ENCODE assay signal across 8 cellular contexts in the genomic region with DNA sequence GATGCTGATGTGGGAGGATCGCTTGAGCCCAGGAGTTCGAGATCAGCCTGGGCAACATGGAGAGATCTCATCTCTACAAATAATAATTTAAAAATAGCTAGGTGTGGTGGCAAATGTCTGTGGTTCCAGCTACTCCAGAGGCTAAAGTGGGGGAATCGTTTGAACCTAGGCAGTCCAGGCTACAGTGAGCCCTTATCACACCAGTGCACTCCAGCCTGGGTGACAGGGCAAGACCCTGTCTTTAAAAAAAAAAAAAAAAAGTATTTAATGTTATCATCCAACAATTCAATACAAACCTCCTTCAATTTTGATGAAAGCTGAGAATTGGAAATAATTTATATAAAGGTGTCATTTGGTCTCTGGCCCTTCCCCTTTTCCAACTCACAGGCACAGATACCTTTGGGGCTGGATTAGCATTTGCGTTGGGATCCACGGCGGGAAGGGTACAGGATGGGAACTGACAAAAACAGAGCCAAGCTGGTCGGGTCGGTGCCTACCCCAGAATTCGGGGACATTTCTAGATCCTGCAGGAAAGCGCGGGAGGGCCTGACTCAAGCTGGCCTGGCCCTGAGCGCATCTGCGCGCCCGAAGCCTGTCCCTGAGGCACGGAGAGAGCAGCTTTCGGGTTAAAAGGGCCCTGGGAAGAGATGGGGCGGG. TPM values are rescaled to one million over a fixed set of nuclear protein-coding genes. Genes with fewer than 3 reads are reported as not detected.
DNase-seq lines count a peak whose midpoint lies in the region; ATAC-seq, FAIRE-seq and TF ChIP-seq lines count a peak whose summit lies in the region.

No MANE protein-coding gene starts in this region.

- H3K27me3 ChIP-seq in PC-9 (ENCODE audit: insufficient read depth, low read depth) = no peaks in the 10 kb centered on the region
- H3K27me3 ChIP-seq in endothelial cell of umbilical vein (ENCODE audit: control insufficient read depth in 2 of 2, insufficient read depth in 2 of 2, low read length in 2 of 2) = no peaks in the 10 kb centered on the region
- H3K27me3 ChIP-seq in neuron (ENCODE audit: insufficient read depth, low read length) = no peaks in the 10 kb centered on the region

- no peak for FAIRE-seq in endothelial cell of umbilical vein (lab: Jason Lieb, UNC)

- intact Hi-C loops in PC-9 (cut with micrococcal nuclease; ENCODE audit: unreplicated experiment) (no loop called here), endothelial cell of umbilical vein (cut with micrococcal nuclease) (no loop called here)

- H3K36me3 ChIP-seq in HEK293 (ENCODE audit: control insufficient read depth in 2 of 2, insufficient read depth in 1 of 2, low read length in 2 of 2) (peaks cover 0 to 4% of the 10 kb centered on the region in 2 experiments; a peak in 1 of 3 replicates), PC-9 (ENCODE audit: low read depth) (peaks cover 9% of the 10 kb centered on the region; the same call in 1 of the 2 replicates), endothelial cell of umbilical vein (ENCODE audit: control insufficient read depth in 2 of 2, extremely low read depth in 1 of 2, insufficient read depth in 2 of 2, low read length in 2 of 2) (no peaks in the 10 kb centered on the region), neuron (ENCODE audit: insufficient read depth, low read length) (no peaks in the 10 kb centered on the region)

- no peak for ATAC-seq in GM18505 (IDR thresholded peaks at IDR 0.05; ENCODE audit: unreplicated experiment)

- no peaks in the 10 kb centered on the region for H3K9me2 ChIP-seq in PC-9 (ENCODE audit: insufficient read depth)

- H4K20me1 ChIP-seq in PC-9 (ENCODE audit: insufficient read depth) (peaks cover 32% of the 10 kb centered on the region), endothelial cell of umbilical vein (replicated peaks; ENCODE audit: control insufficient read depth, extremely low read depth, insufficient read depth, low read length) (peaks cover 8% of the 10 kb centered on the region)

- peak overlapping the region; percentile 96 for H3K27ac ChIP-seq in HEK293 (ENCODE audit: extremely low read depth, low read depth, low read length)
- H3K27ac ChIP-seq in PC-9 = peak overlapping the region; percentile 27
- H3K27ac ChIP-seq in endothelial cell of umbilical vein (ENCODE audit: insufficient read depth, low read depth, low read length) = peak overlapping the region; percentile 42

- H2AFZ ChIP-seq in PC-9 = peak overlapping the region; percentile 98
- peak overlapping the region; percentile 94 for H2AFZ ChIP-seq in endothelial cell of umbilical vein (ENCODE audit: low read depth, low read length)
- H2AFZ ChIP-seq in neuron (ENCODE audit: low read depth, low read length) = peak overlapping the region; percentile 55

- H3K4me2 ChIP-seq in PC-9 (peak overlapping the region; percentile 85), endothelial cell of umbilical vein (ENCODE audit: insufficient read depth, low read length) (peak overlapping the region; percentile 57)

- no peaks in the 10 kb centered on the region for H3K9me1 ChIP-seq in endothelial cell of umbilical vein (replicated peaks; ENCODE audit: control insufficient read depth, extremely low read depth, insufficient read depth, low read length)

- peaks cover 48% of the 10 kb centered on the region for H3K79me2 ChIP-seq in PC-9 (ENCODE audit: low read depth)
- peaks cover 38% of the 10 kb centered on the region for H3K79me2 ChIP-seq in endothelial cell of umbilical vein (ENCODE audit: control insufficient read depth, insufficient read depth, low read length)

- dilution Hi-C loops in endothelial cell of umbilical vein (cut with MboI; ENCODE audit: extremely low pct_ligation_motif_present, low sequenced_read_pairs) = no loop called here

- TF ChIP-seq CTCF in GM12865 (IDR thresholded peaks at IDR 0.05; ENCODE audit: insufficient read depth, low read depth, low read length, missing control alignments) (no peak), HEK293 (tag by site-specific recombination; IDR thresholded peaks at IDR 0.05) (no peak), PC-9 (conservative IDR thresholded peaks at IDR 0.05) (no peak), endothelial cell of umbilical vein (IDR thresholded peaks at IDR 0.05; ENCODE audit: extremely low read depth in 1 of 2, insufficient read depth in 1 of 2, low read depth in 1 of 2, low read length in 2 of 2) (no peak)

- BruUV-seq in PC-9 (replicated peaks; lab: Mats Ljungman, UMichigan) = TSS peak; percentile 88
- TSS peak; percentile 77 for BruUV-seq in endothelial cell of umbilical vein (replicated peaks; lab: Mats Ljungman, UMichigan)

- H3K4me1 ChIP-seq in HEK293 (ENCODE audit: control insufficient read depth, insufficient read depth, low read length) (peaks cover 12% of the 10 kb centered on the region), PC-9 (replicated peaks; ENCODE audit: insufficient read depth) (peaks cover 22% of the 10 kb centered on the region), endothelial cell of umbilical vein (ENCODE audit: control insufficient read depth, extremely low read depth, insufficient read depth, low read length) (peaks cover 14% of the 10 kb centered on the region), neuron (ENCODE audit: insufficient read depth, low read length) (peaks cover 15% of the 10 kb centered on the region)

- H3K4me3 ChIP-seq in GM12865 (ENCODE audit: low read depth, low read length) = peak overlapping the region; percentile 57
- peak overlapping the region; percentile 72 for H3K4me3 ChIP-seq in HEK293 (ENCODE audit: low read depth, low read length)
- peak overlapping the region; percentile 75 for H3K4me3 ChIP-seq in PC-9
- peak overlapping the region; percentile 35 to 55 (median 39) for H3K4me3 ChIP-seq in endothelial cell of umbilical vein (replicated peaks in 1 of 3; ENCODE audit: insufficient read depth in 1 of 3, low read depth in 1 of 3, low read length in 3 of 3)
- H3K4me3 ChIP-seq in neuron (ENCODE audit: low read length) = peak overlapping the region; percentile 86

- H3K9me3 ChIP-seq in HEK293 (ENCODE audit: control insufficient read depth, insufficient read depth, low read depth, low read length) (no peaks in the 10 kb centered on the region), PC-9 (ENCODE audit: insufficient read depth, low read depth) (no peaks in the 10 kb centered on the region), endothelial cell of umbilical vein (replicated peaks; ENCODE audit: control insufficient read depth, insufficient read depth, low read length) (no peaks in the 10 kb centered on the region), neuron (ENCODE audit: low read length) (no peaks in the 10 kb centered on the region)

- no peak for TF ChIP-seq POLR2A in endothelial cell of umbilical vein (IDR thresholded peaks at IDR 0.05; ENCODE audit: low read depth, low read length)
- no peak for TF ChIP-seq POLR2A in GM18505 (IDR thresholded peaks at IDR 0.05; ENCODE audit: borderline replicate concordance, extremely low read depth, insufficient read depth, insufficient read length)

- H3K9ac ChIP-seq in endothelial cell of umbilical vein (replicated peaks; ENCODE audit: extremely low read depth, insufficient read depth, low read length) = peak overlapping the region; percentile 54

- DNase-seq in GM12865 (ENCODE audit: low read depth) (no peak), PC-9 (no peak), endothelial cell of umbilical vein (ENCODE audit: low read depth, low spot score) (no peak), foreskin melanocyte (no peak)
- DNase-seq in stimulated activated CD4-positive, alpha-beta T cell treated with anti-CD3 and anti-CD28 coated beads, Interleukin-4, amount 100 ng/mL, for 4 hours = no peak

- CTCF ChIA-PET in HEK293 (lab: Yijun Ruan, JAX) (interaction anchor here (0.6 to 1.4 kb wide), 6 partner anchors 8 to 611 kb away, joined by 3 to 8 read pairs (median 4); no protein-coding TSS in a partner anchor), PC-9 (lab: Charles Lee) (interaction anchor here (0.8 to 1.0 kb wide), 2 partner anchors 63 to 114 kb away, joined by 3 to 12 read pairs; no protein-coding TSS in a partner anchor), endothelial cell of umbilical vein (lab: Charles Lee) (interaction anchor here (1.0 to 1.3 kb wide), 2 partner anchors 19 to 46 kb away, joined by 3 read pairs; no protein-coding TSS in a partner anchor)

- POLR2A ChIA-PET in HEK293 (lab: Yijun Ruan, JAX) (interaction anchor here (0.7 to 3.3 kb wide), 7 partner anchors 16 to 407 kb away, joined by 3 to 24 read pairs (median 5); partner anchors contain the start of gene MAP3K3), PC-9 (lab: Charles Lee; ENCODE audit: unreplicated experiment) (interaction anchor here (0.5 kb wide), 1 partner anchor 60 kb away, joined by 5 read pairs; no protein-coding TSS in a partner anchor), endothelial cell of umbilical vein (lab: Charles Lee) (no interaction called here)

- no peaks in the 10 kb centered on the region; the same call in 1 of the 2 replicates for H3F3A ChIP-seq in PC-9 (ENCODE audit: insufficient read depth, low read depth)

RNA-seq across cellular contexts. Expression of gene DCAF7, which starts 0.9 kb away (rescaled TPM):
- 62.2 and 78.9 TPM in 2 replicates for total RNA-seq in PC-9 (2021)
- total RNA-seq in endothelial cell of umbilical vein = 89.6 and 100 TPM in 2 replicates
- 82.8 and 88.2 TPM in 2 replicates for polyA plus RNA-seq in endothelial cell of umbilical vein
- 56.9 and 63.4 TPM in 2 replicates for polyA plus RNA-seq in endothelial cell of umbilical vein (2011; cell fraction: cytosol; rRNA removed)
- 52.2 and 55.6 TPM in 2 replicates for polyA plus RNA-seq in endothelial cell of umbilical vein (2011; cell fraction: nucleus; rRNA removed)
- polyA plus RNA-seq in endothelial cell of umbilical vein (2012) = 64.1 and 72.1 TPM in 2 replicates
- polyA minus RNA-seq in endothelial cell of umbilical vein = 140 and 148 TPM in 2 replicates
- 47.5 TPM for polyA minus RNA-seq in endothelial cell of umbilical vein (2011; cell fraction: cytosol; rRNA and poly(A)+ RNA removed)
- 24.4 and 26.9 TPM in 2 replicates for polyA minus RNA-seq in endothelial cell of umbilical vein (2011; cell fraction: nucleus; rRNA and poly(A)+ RNA removed)

RNA-seq across cellular contexts. Expression of gene KCNH6, which starts 26.3 kb away (rescaled TPM):
- not detected in 2 replicates for total RNA-seq in PC-9 (2021)
- not detected in 2 replicates for total RNA-seq in endothelial cell of umbilical vein
- 0.07 and 0.13 TPM in 2 replicates for polyA plus RNA-seq in endothelial cell of umbilical vein
- polyA plus RNA-seq in endothelial cell of umbilical vein (2011; cell fraction: cytosol; rRNA removed) = 0.03 and 0.07 TPM in 2 replicates
- 0.11 and 0.22 TPM in 2 replicates for polyA plus RNA-seq in endothelial cell of umbilical vein (2011; cell fraction: nucleus; rRNA removed)
- polyA plus RNA-seq in endothelial cell of umbilical vein (2012) = 0.11 and 0.12 TPM in 2 replicates
- polyA minus RNA-seq in endothelial cell of umbilical vein = 0.17 TPM in 1 of 2 replicates, not detected in the other
- polyA minus RNA-seq in endothelial cell of umbilical vein (2011; cell fraction: cytosol; rRNA and poly(A)+ RNA removed) = not detected
- not detected in 2 replicates for polyA minus RNA-seq in endothelial cell of umbilical vein (2011; cell fraction: nucleus; rRNA and poly(A)+ RNA removed)

RNA-seq across cellular contexts. Expression of gene TACO1, which starts 51.3 kb away (rescaled TPM):
- total RNA-seq in PC-9 (2021) = 25.0 and 27.1 TPM in 2 replicates
- 26.1 and 31.7 TPM in 2 replicates for total RNA-seq in endothelial cell of umbilical vein
- 23.9 and 24.7 TPM in 2 replicates for polyA plus RNA-seq in endothelial cell of umbilical vein
- 29.0 and 29.4 TPM in 2 replicates for polyA plus RNA-seq in endothelial cell of umbilical vein (2011; cell fraction: cytosol; rRNA removed)
- 16.2 and 18.8 TPM in 2 replicates for polyA plus RNA-seq in endothelial cell of umbilical vein (2011; cell fraction: nucleus; rRNA removed)
- polyA plus RNA-seq in endothelial cell of umbilical vein (2012) = 28.9 and 34.0 TPM in 2 replicates
- 16.9 and 18.3 TPM in 2 replicates for polyA minus RNA-seq in endothelial cell of umbilical vein
- polyA minus RNA-seq in endothelial cell of umbilical vein (2011; cell fraction: cytosol; rRNA and poly(A)+ RNA removed) = 17.5 TPM
- 4.4 and 5.0 TPM in 2 replicates for polyA minus RNA-seq in endothelial cell of umbilical vein (2011; cell fraction: nucleus; rRNA and poly(A)+ RNA removed)

Comparison
In these comparisons a context has a peak if more than half of its experiments do, and no peak if none do; other contexts are left out.
1. H3K27ac ChIP-seq: peak in every context shown above with its lines; median percentile 96 in HEK293; 42 in endothelial cell of umbilical vein; 27 in PC-9.